12 cellular contexts compared by ENCODE assay signal in the genomic region with DNA sequence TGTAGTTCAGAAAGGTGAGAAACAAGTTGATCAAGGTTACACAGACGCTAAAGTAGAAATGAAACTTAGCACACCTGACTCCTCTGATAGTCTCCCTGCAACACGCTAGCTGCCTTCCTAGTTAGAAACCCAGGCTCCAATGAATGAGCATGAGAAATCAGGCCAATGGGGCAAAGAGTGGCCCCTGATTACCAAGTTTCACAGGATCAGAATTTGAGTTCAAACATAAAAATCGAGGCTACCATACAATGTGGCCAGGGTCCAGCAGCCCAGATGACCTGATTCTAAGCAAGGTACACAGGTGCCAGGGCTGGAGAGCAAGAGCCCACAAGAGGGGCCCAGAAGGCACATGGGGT. TPM values are rescaled to one million over a fixed set of nuclear protein-coding genes. Genes with fewer than 3 reads are reported as not detected.
DNase-seq lines count a peak whose midpoint lies in the region; ATAC-seq and TF ChIP-seq lines count a peak whose summit lies in the region.
"Had no signal": no experiment of that assay in that cellular context is flagged by ENCODE, and none has a peak within 500 bp of the region (broad histone marks: within the 10 kb centered on the region; RNA-seq: fewer than 3 reads in every experiment).

No MANE protein-coding gene starts in this region.

- no peaks in the 10 kb centered on the region for H3K9me3 ChIP-seq in esophagus muscularis mucosa
- H3K9me3 ChIP-seq in stomach smooth muscle (ENCODE audit: control insufficient read depth in 2 of 2, low read length in 2 of 2) = no peaks in the 10 kb centered on the region
- H3K9me3 ChIP-seq: ascending aorta had no signal

- H3K36me3 ChIP-seq in esophagus muscularis mucosa = no peaks in the 10 kb centered on the region
- no peaks in the 10 kb centered on the region for H3K36me3 ChIP-seq in stomach smooth muscle (ENCODE audit: control insufficient read depth in 2 of 2, insufficient read depth in 2 of 2, low read length in 2 of 2)
- H3K36me3 ChIP-seq: ascending aorta had no signal

- no peak for TF ChIP-seq CTCF in esophagus muscularis mucosa (IDR thresholded peaks at IDR 0.05)

- no peak for TF ChIP-seq POLR2A in esophagus muscularis mucosa (IDR thresholded peaks at IDR 0.05; ENCODE audit: low read depth)

- H3K4me3 ChIP-seq in esophagus muscularis mucosa (no peak overlapping the region), stomach smooth muscle (ENCODE audit: low read length in 2 of 2) (no peak overlapping the region)
- H3K4me3 ChIP-seq: ascending aorta had no signal

- DNase-seq in esophagus muscularis mucosa (ENCODE audit: extremely low spot score) (no peak), NCI-H2107 (lab: John Stamatoyannopoulos, UW) (no peak), DMS53 (lab: John Stamatoyannopoulos, UW) (no peak), H4 (ENCODE audit: low spot score) (no peak)

- 89% methylated on average over 3 of the region's 3 CpGs for WGBS in esophagus muscularis mucosa

- H3K4me1 ChIP-seq in esophagus muscularis mucosa (peaks cover 58 to 70% (median 59%) of the 10 kb centered on the region in 4 donors), stomach smooth muscle (ENCODE audit: control insufficient read depth, insufficient read depth, low read length) (peaks cover 3% of the 10 kb centered on the region)

- intact Hi-C loops in esophagus muscularis mucosa (cut with DNase I) = no loop called here

- no peaks in the 10 kb centered on the region for H3K27me3 ChIP-seq in esophagus muscularis mucosa
- no peaks in the 10 kb centered on the region for H3K27me3 ChIP-seq in stomach smooth muscle (ENCODE audit: control insufficient read depth in 1 of 2, insufficient read depth in 2 of 2, low read length in 2 of 2)
- H3K27me3 ChIP-seq: ascending aorta had no signal

- ATAC-seq in GM18909 (IDR thresholded peaks at IDR 0.05; ENCODE audit: poor library complexity, unreplicated experiment) = peak; percentile 41
- ATAC-seq in HG03432 (IDR thresholded peaks at IDR 0.05; ENCODE audit: unreplicated experiment) = peak; percentile 54
- no peak for ATAC-seq in GM21576 (IDR thresholded peaks at IDR 0.05; ENCODE audit: unreplicated experiment)

- no peak for TF ChIP-seq EP300 in esophagus muscularis mucosa (IDR thresholded peaks at IDR 0.05)

- H3K27ac ChIP-seq in esophagus muscularis mucosa (replicated peaks in 1 of 4) = peak overlapping the region; percentile 69 to 88 (median 76)
- H3K27ac ChIP-seq in stomach smooth muscle (ENCODE audit: low read length) = peak overlapping the region; percentile 20
- H3K27ac ChIP-seq: C4-2B had no signal

- H3K9ac ChIP-seq in stomach smooth muscle (ENCODE audit: low read length in 2 of 2) = no peak overlapping the region

RNA-seq across cellular contexts. Expression of gene PLD1, which starts 7.7 kb away (rescaled TPM):
- 10 to 100 TPM; 12.4 to 21.1 (median 18.5) TPM for total RNA-seq in esophagus muscularis mucosa
- total RNA-seq in H4 (2014; rRNA removed; shearing (Covaris generic)) = 14.4 and 19.0 TPM in 2 replicates

RNA-seq across cellular contexts. Expression of gene TMEM212, which starts 40.6 kb away (rescaled TPM):
- total RNA-seq in esophagus muscularis mucosa = not detected
- total RNA-seq in H4 (2014; rRNA removed; shearing (Covaris generic)) = not detected in 2 replicates
- total RNA-seq: ascending aorta, mononuclear cell, NCI-H460 had no signal
